Comparison of ENCODE assay signal across 9 cellular contexts in the genomic region with DNA sequence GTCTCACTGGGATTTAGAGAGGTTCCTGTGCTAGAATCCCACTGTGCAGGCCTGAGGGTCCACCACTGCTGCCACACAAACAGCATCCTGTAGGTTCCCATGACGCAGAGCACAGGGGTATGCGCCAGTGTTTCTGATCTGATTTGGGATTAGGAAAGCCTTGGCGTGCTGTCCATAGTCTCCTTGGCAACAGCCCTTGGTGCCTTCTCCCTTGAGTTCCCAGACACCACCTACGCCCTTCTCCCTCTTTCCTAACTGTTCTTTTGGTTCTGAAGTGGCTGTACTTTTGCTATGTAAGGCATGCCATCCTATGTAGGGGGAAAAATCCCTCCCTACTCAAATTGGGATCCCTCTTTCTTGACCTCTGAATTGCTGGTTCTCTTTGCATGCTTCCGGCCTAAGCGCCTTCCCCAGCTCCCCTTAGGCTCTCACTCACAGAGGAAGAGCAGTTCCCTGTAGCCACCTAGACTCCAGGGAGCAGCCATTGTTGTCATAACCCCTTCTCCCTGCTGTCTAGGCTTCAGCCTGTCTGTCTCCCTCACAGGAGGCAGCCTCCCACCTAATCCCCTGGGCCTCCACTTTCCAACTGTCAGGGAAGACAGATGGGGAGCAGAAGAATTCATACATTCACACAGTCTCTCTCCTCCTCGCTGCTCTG. TPM values are rescaled to one million over a fixed set of nuclear protein-coding genes. Genes with fewer than 3 reads are reported as not detected.
DNase-seq lines count a peak whose midpoint lies in the region; ATAC-seq, FAIRE-seq and TF ChIP-seq lines count a peak whose summit lies in the region.
"Had no signal": no experiment of that assay in that cellular context is flagged by ENCODE, and none has a peak within 500 bp of the region (broad histone marks: within the 10 kb centered on the region; RNA-seq: fewer than 3 reads in every experiment).

No MANE protein-coding gene starts in this region.

- peaks cover 19% of the 10 kb centered on the region for H3K4me1 ChIP-seq in OCI-LY3 (ENCODE audit: low read length)
- H3K4me1 ChIP-seq in small intestine (ENCODE audit: control insufficient read depth in 2 of 2, insufficient read depth in 1 of 2, low read depth in 1 of 2, low read length in 1 of 2) = peaks cover 0 to 4% of the 10 kb centered on the region in 2 donors

- no peak for FAIRE-seq in small intestine (lab: Jason Lieb, UNC)

- in situ Hi-C loops in GM13976 (cut with MboI; ENCODE audit: low sequenced_read_pairs, unreplicated experiment) = no loop called here

- H3K36me3 ChIP-seq in OCI-LY3 (replicated peaks; ENCODE audit: low read depth, low read length) = no peaks in the 10 kb centered on the region
- H3K36me3 ChIP-seq in small intestine (ENCODE audit: control insufficient read depth in 2 of 2, insufficient read depth in 2 of 2, low read length in 2 of 2) = no peaks in the 10 kb centered on the region

- peak overlapping the region; percentile 45 for H3K9ac ChIP-seq in OCI-LY3 (ENCODE audit: low read length)

- H3K9me3 ChIP-seq in OCI-LY3 (ENCODE audit: insufficient read depth, low read length) (no peaks in the 10 kb centered on the region), small intestine (ENCODE audit: control insufficient read depth, low read depth) (no peaks in the 10 kb centered on the region)

- H3K4me2 ChIP-seq in OCI-LY3 (ENCODE audit: low read length) = peak overlapping the region; percentile 80

- DNase-seq in CD14-positive monocyte (ENCODE audit: low spot score) (no peak), inferior parietal cortex (ENCODE audit: extremely low spot score) (peak; percentile 50), small intestine (no peak), germinal center (ENCODE audit: low spot score) (no peak), GM13976 (ENCODE audit: low spot score) (no peak)

- no peaks in the 10 kb centered on the region for H3K27me3 ChIP-seq in OCI-LY3 (ENCODE audit: low read depth, low read length)
- H3K27me3 ChIP-seq in small intestine (ENCODE audit: control insufficient read depth in 2 of 2, insufficient read depth in 2 of 2, low read length in 2 of 2) = no peaks in the 10 kb centered on the region

- no peaks in the 10 kb centered on the region for H4K20me1 ChIP-seq in OCI-LY3 (ENCODE audit: insufficient read depth, low read length)

- WGBS in small intestine, 3 donors = 86 to 93% (median 88%) methylated on average over 7 of the region's 7 CpGs

- intact Hi-C loops in CD14-positive monocyte (cut with micrococcal nuclease) = no loop called here

- no peaks in the 10 kb centered on the region for H3K79me2 ChIP-seq in OCI-LY3 (ENCODE audit: low read length)

- H3K27ac ChIP-seq in OCI-LY3 (ENCODE audit: low read length) = peak overlapping the region; percentile 67
- H3K27ac ChIP-seq in small intestine (ENCODE audit: low read depth in 1 of 2, low read length in 1 of 2) = peak overlapping the region in 1 of 2 donors; percentile 46
- H3K27ac ChIP-seq: epithelial cell of prostate had no signal

- TF ChIP-seq CTCF in CD14-positive monocyte (IDR thresholded peaks at IDR 0.05) (no peak), OCI-LY3 (IDR thresholded peaks at IDR 0.05; ENCODE audit: low read depth, low read length) (no peak), GM13976 (IDR thresholded peaks at IDR 0.05; ENCODE audit: borderline replicate concordance, control extremely low read depth, extremely low read depth, insufficient read depth, missing control alignments) (no peak)

- peak; percentile 32 for ATAC-seq in GM21423 (IDR thresholded peaks at IDR 0.05; ENCODE audit: unreplicated experiment)
- no peak for ATAC-seq in HG03342 (IDR thresholded peaks at IDR 0.05; ENCODE audit: unreplicated experiment)

- H3K4me3 Mint-ChIP-seq in CD14-positive monocyte = peak overlapping the region in 1 of 2 donors; percentile 77

- H3K36me3 Mint-ChIP-seq in CD14-positive monocyte = no peaks in the 10 kb centered on the region

- peak overlapping the region; percentile 55 for H2AFZ ChIP-seq in OCI-LY3 (ENCODE audit: low read depth, low read length)

- H3K4me3 ChIP-seq in OCI-LY3 (ENCODE audit: low read length) = peak overlapping the region; percentile 63
- H3K4me3 ChIP-seq in small intestine (ENCODE audit: low read depth in 1 of 2, low read length in 2 of 2) = no peak overlapping the region

- H3K4me1 Mint-ChIP-seq in CD14-positive monocyte = peaks cover 14% of the 10 kb centered on the region

- peak overlapping the region in 6 of 7 donors; percentile 6 to 75 (median 53) for H3K27ac Mint-ChIP-seq in CD14-positive monocyte

- peaks cover 0 to 2% (median 0%) of the 10 kb centered on the region in 7 donors for H3K9me3 Mint-ChIP-seq in CD14-positive monocyte

- peaks cover 4 to 10% (median 5%) of the 10 kb centered on the region in 3 donors for H3K27me3 Mint-ChIP-seq in CD14-positive monocyte (ENCODE audit: low read depth in 3 of 3)

RNA-seq across cellular contexts. Expression of a gene that starts 14.8 kb away (rescaled TPM):
- polyA plus RNA-seq in CD14-positive monocyte (1 to 10 TPM; 2.7 TPM), small intestine (1 to 10 TPM; 3.0 to 5.9 (median 4.9) TPM)
